Comparison of ENCODE assay signal across 38 cellular contexts in the genomic region with DNA sequence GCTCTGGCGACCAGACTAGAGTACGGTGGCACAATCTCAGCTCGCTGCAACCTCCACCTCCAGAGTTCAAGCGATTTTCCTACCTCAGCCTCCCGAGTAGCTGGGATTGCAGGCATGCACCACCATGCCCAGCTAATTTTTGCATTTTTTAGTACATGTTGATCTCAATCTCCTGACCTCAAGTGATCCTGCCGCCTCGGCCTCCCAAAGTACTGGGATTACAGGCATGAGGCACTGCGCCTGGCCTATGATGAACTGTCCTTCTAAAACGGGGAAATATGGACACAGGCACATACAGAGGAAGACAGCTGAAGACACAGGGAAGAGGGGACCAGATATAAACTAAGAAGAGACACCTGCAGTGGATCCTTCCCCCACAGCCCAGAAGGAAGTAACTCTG. TPM values are rescaled to one million over a fixed set of nuclear protein-coding genes. Genes with fewer than 3 reads are reported as not detected.
"Had no signal": no experiment of that assay in that cellular context is flagged by ENCODE, and none has a peak within 500 bp of the region (broad histone marks: within the 10 kb centered on the region; RNA-seq: fewer than 3 reads in every experiment).

No MANE protein-coding gene starts in this region.

- DNase-seq: activated B cell treated with CpG ODN at 0.5 μM for 24 hours; activated CD4-positive, alpha-beta memory T cell treated with anti-CD3 and anti-CD28 coated beads for 36 hours; activated CD4-positive, alpha-beta T cell treated with anti-CD3 and anti-CD28 coated beads for 4 hours; activated CD4-positive, alpha-beta T cell treated with anti-CD3 and anti-CD28 coated beads, Interleukin-2, amount 10 ng/mL, durations not matched to agents 24 days and 14 days; activated CD4-positive, alpha-beta T cell treated with anti-CD3 and anti-CD28 coated beads, Interleukin-2, amount 50 U/mL, for 1 hour; activated CD4-positive, alpha-beta T cell treated with anti-CD3 and anti-CD28 coated beads, Interleukin-2, amount 50 U/mL, for 4 hours; activated CD4-positive, CD25-positive, alpha-beta regulatory T cell treated with anti-CD3 and anti-CD28 coated beads, Interleukin-2, amount 50 U/mL, for 72 hours; activated CD8-positive, alpha-beta memory T cell treated with anti-CD3 and anti-CD28 coated beads, Interleukin-2, amount 50 U/mL, for 4 hours; activated CD8-positive, alpha-beta T cell treated with anti-CD3 and anti-CD28 coated beads for 36 hours; activated effector memory CD4-positive, alpha-beta T cell treated with Interleukin-2 at 50 U/mL for 16 hours; activated gamma-delta T cell; activated naive CD4-positive, alpha-beta T cell treated with anti-CD3 and anti-CD28 coated beads, Interleukin-2, amount 10 ng/mL, durations not matched to agents 7 days and 5 days; activated naive CD4-positive, alpha-beta T cell treated with Interleukin-2 at 50 U/mL for 16 hours; activated naive CD8-positive, alpha-beta T cell treated with anti-CD3 and anti-CD28 coated beads, Interleukin-2, amount 10 ng/mL, durations not matched to agents 7 days and 5 days; activated naive CD8-positive, alpha-beta T cell treated with anti-CD3 and anti-CD28 coated beads, Interleukin-2, amount 50 U/mL, for 24 hours; activated T-cell treated with anti-CD3 and anti-CD28 coated beads for 4 hours; activated T-cell treated with anti-CD3 and anti-CD28 coated beads, Interleukin-2, amount 50 U/mL, for 1 hour; activated T-cell treated with anti-CD3 and anti-CD28 coated beads, Interleukin-2, amount 50 U/mL, for 4 hours; activated T-cell treated with anti-CD3 and anti-CD28 coated beads, Interleukin-2, amount 50 U/mL, for 72 hours; amygdala; anterior cingulate cortex; caudate nucleus; SW 1271; T-helper 1 cell; T-helper 2 cell; T-helper 9 cell had no signal

- H3K9me3 Mint-ChIP-seq: activated B cell treated with CpG ODN at 0.5 μM for 24 hours; activated CD4-positive, alpha-beta memory T cell treated with anti-CD3 and anti-CD28 coated beads for 36 hours; activated naive CD4-positive, alpha-beta T cell treated with anti-CD3 and anti-CD28 coated beads, Interleukin-2, amount 10 ng/mL, durations not matched to agents 7 days and 5 days; activated naive CD4-positive, alpha-beta T cell treated with anti-CD3 and anti-CD28 coated beads, Interleukin-2, amount 50 U/mL, for 24 hours; activated naive CD8-positive, alpha-beta T cell treated with anti-CD3 and anti-CD28 coated beads, Interleukin-2, amount 10 ng/mL, durations not matched to agents 7 days and 5 days; activated naive CD8-positive, alpha-beta T cell treated with anti-CD3 and anti-CD28 coated beads, Interleukin-2, amount 50 U/mL, for 24 hours; activated T-cell treated with anti-CD3 and anti-CD28 coated beads, Interleukin-2, amount 50 U/mL, for 4 hours; activated T-cell treated with anti-CD3 and anti-CD28 coated beads, Interleukin-2, amount 50 U/mL, for 72 hours; activated T-helper 2 cell treated with anti-CD3 and anti-CD28 coated beads, Interferon-gamma antibody, Interleukin-2, Interleukin-4, amounts not matched to agents 10 μg/mL and 5 μg/mL and 100 μg/mL, durations not matched to agents 14 hours and 24 hours and 36 hours; central memory CD8-positive, alpha-beta T cell; T-helper 1 cell treated with Interleukin-12 subunit alpha and Interleukin-12 subunit beta and Interleukin-4 antibody, amounts not matched to agents 30 μg/mL and 1 μg/mL, for 36 hours; T-helper 2 cell treated with Interferon-gamma antibody and Interleukin-4, amounts not matched to agents 5 μg/mL and 100 μg/mL, for 36 hours had no signal

- H3K27ac Mint-ChIP-seq: activated B cell treated with CpG ODN at 0.5 μM for 24 hours; activated CD4-positive, alpha-beta memory T cell treated with anti-CD3 and anti-CD28 coated beads for 36 hours; activated CD4-positive, alpha-beta T cell treated with anti-CD3 and anti-CD28 coated beads, Interleukin-2, amount 10 ng/mL, durations not matched to agents 24 days and 14 days; activated CD8-positive, alpha-beta T cell treated with anti-CD3 and anti-CD28 coated beads for 36 hours; activated naive CD4-positive, alpha-beta T cell treated with anti-CD3 and anti-CD28 coated beads, Interleukin-2, amount 10 ng/mL, durations not matched to agents 7 days and 5 days; activated naive CD8-positive, alpha-beta T cell; activated naive CD8-positive, alpha-beta T cell treated with anti-CD3 and anti-CD28 coated beads, Interleukin-2, amount 10 ng/mL, durations not matched to agents 7 days and 5 days; activated naive CD8-positive, alpha-beta T cell treated with anti-CD3 and anti-CD28 coated beads, Interleukin-2, amount 50 U/mL, for 24 hours; activated T-cell treated with anti-CD3 and anti-CD28 coated beads, Interleukin-2, amount 50 U/mL, for 72 hours; activated T-helper 2 cell treated with anti-CD3 and anti-CD28 coated beads, Interferon-gamma antibody, Interleukin-2, Interleukin-4, amounts not matched to agents 10 μg/mL and 5 μg/mL and 100 μg/mL, durations not matched to agents 14 hours and 24 hours and 36 hours; brain; T-helper 1 cell treated with Interleukin-12 subunit alpha and Interleukin-12 subunit beta and Interleukin-4 antibody, amounts not matched to agents 30 μg/mL and 1 μg/mL, for 36 hours; T-helper 2 cell treated with Interferon-gamma antibody and Interleukin-4, amounts not matched to agents 5 μg/mL and 100 μg/mL, for 36 hours had no signal

- H3K4me3 Mint-ChIP-seq: activated B cell treated with CpG ODN at 0.5 μM for 24 hours; activated CD4-positive, alpha-beta memory T cell treated with anti-CD3 and anti-CD28 coated beads for 36 hours; activated CD4-positive, alpha-beta T cell treated with anti-CD3 and anti-CD28 coated beads, Interleukin-2, amount 10 ng/mL, durations not matched to agents 24 days and 14 days; activated CD8-positive, alpha-beta T cell treated with anti-CD3 and anti-CD28 coated beads for 36 hours; activated naive CD4-positive, alpha-beta T cell treated with anti-CD3 and anti-CD28 coated beads, Interleukin-2, amount 10 ng/mL, durations not matched to agents 7 days and 5 days; activated naive CD4-positive, alpha-beta T cell treated with anti-CD3 and anti-CD28 coated beads, Interleukin-2, amount 50 U/mL, for 24 hours; activated naive CD8-positive, alpha-beta T cell; activated naive CD8-positive, alpha-beta T cell treated with anti-CD3 and anti-CD28 coated beads, Interleukin-2, amount 10 ng/mL, durations not matched to agents 7 days and 5 days; activated naive CD8-positive, alpha-beta T cell treated with anti-CD3 and anti-CD28 coated beads, Interleukin-2, amount 50 U/mL, for 24 hours; activated T-cell treated with anti-CD3 and anti-CD28 coated beads, Interleukin-2, amount 50 U/mL, for 4 hours; activated T-cell treated with anti-CD3 and anti-CD28 coated beads, Interleukin-2, amount 50 U/mL, for 72 hours; brain; central memory CD8-positive, alpha-beta T cell; T-helper 1 cell treated with Interleukin-12 subunit alpha and Interleukin-12 subunit beta and Interleukin-4 antibody, amounts not matched to agents 30 μg/mL and 1 μg/mL, for 36 hours; T-helper 2 cell treated with Interferon-gamma antibody and Interleukin-4, amounts not matched to agents 5 μg/mL and 100 μg/mL, for 36 hours had no signal

- H3K36me3 ChIP-seq: ascending aorta, cardiac muscle cell had no signal

- H3K27ac ChIP-seq: ascending aorta, cardiac muscle cell, VCaP had no signal

- H3K9me3 ChIP-seq: ascending aorta had no signal

- H3K4me1 Mint-ChIP-seq: brain had no signal

- H3K4me3 ChIP-seq: ascending aorta, cardiac muscle cell had no signal

- H3K27me3 Mint-ChIP-seq: activated naive CD4-positive, alpha-beta T cell treated with anti-CD3 and anti-CD28 coated beads, Interleukin-2, amount 50 U/mL, for 24 hours; activated naive CD8-positive, alpha-beta T cell had no signal

- H3K36me3 Mint-ChIP-seq: activated naive CD4-positive, alpha-beta T cell treated with anti-CD3 and anti-CD28 coated beads, Interleukin-2, amount 10 ng/mL, durations not matched to agents 7 days and 5 days; activated naive CD4-positive, alpha-beta T cell treated with anti-CD3 and anti-CD28 coated beads, Interleukin-2, amount 50 U/mL, for 24 hours; activated naive CD8-positive, alpha-beta T cell; activated naive CD8-positive, alpha-beta T cell treated with anti-CD3 and anti-CD28 coated beads, Interleukin-2, amount 10 ng/mL, durations not matched to agents 7 days and 5 days; brain had no signal

- H3K4me1 ChIP-seq: ascending aorta had no signal

- H3K27me3 ChIP-seq: ascending aorta, cardiac muscle cell had no signal

RNA-seq across cellular contexts. Expression of a gene that starts 12.7 kb away (rescaled TPM):
- total RNA-seq: activated CD4-positive, alpha-beta memory T cell treated with anti-CD3 and anti-CD28 coated beads for 36 hours; activated CD4-positive, alpha-beta T cell treated with anti-CD3 and anti-CD28 coated beads, Interleukin-2, amount 10 ng/mL, durations not matched to agents 24 days and 14 days; activated CD8-positive, alpha-beta memory T cell treated with anti-CD3 and anti-CD28 coated beads for 36 hours; activated CD8-positive, alpha-beta T cell treated with anti-CD3 and anti-CD28 coated beads for 36 hours; activated naive CD8-positive, alpha-beta T cell treated with anti-CD3 and anti-CD28 coated beads, Interleukin-2, amount 10 ng/mL, durations not matched to agents 7 days and 5 days; activated T-cell treated with anti-CD3 and anti-CD28 coated beads, Interleukin-2, amount 50 U/mL, for 4 hours; activated T-cell treated with anti-CD3 and anti-CD28 coated beads, Interleukin-2, amount 50 U/mL, for 72 hours; activated T-helper 2 cell treated with anti-CD3 and anti-CD28 coated beads, Interferon-gamma antibody, Interleukin-2, Interleukin-4, amounts not matched to agents 10 μg/mL and 5 μg/mL and 100 μg/mL, durations not matched to agents 14 hours and 24 hours and 36 hours; ascending aorta; bronchial epithelial cell had no signal

RNA-seq across cellular contexts. Expression of a gene that starts 28.4 kb away (rescaled TPM):
- total RNA-seq: activated CD4-positive, alpha-beta memory T cell treated with anti-CD3 and anti-CD28 coated beads for 36 hours; activated CD4-positive, alpha-beta T cell treated with anti-CD3 and anti-CD28 coated beads, Interleukin-2, amount 10 ng/mL, durations not matched to agents 24 days and 14 days; activated CD8-positive, alpha-beta memory T cell treated with anti-CD3 and anti-CD28 coated beads for 36 hours; activated CD8-positive, alpha-beta T cell treated with anti-CD3 and anti-CD28 coated beads for 36 hours; activated T-cell treated with anti-CD3 and anti-CD28 coated beads, Interleukin-2, amount 50 U/mL, for 4 hours; activated T-cell treated with anti-CD3 and anti-CD28 coated beads, Interleukin-2, amount 50 U/mL, for 72 hours; activated T-helper 2 cell treated with anti-CD3 and anti-CD28 coated beads, Interferon-gamma antibody, Interleukin-2, Interleukin-4, amounts not matched to agents 10 μg/mL and 5 μg/mL and 100 μg/mL, durations not matched to agents 14 hours and 24 hours and 36 hours; bronchial epithelial cell; cardiac muscle cell had no signal
- polyA plus RNA-seq: cardiac muscle cell had no signal

RNA-seq across cellular contexts. Expression of a gene that starts 43.9 kb away (rescaled TPM):
- total RNA-seq: activated CD4-positive, alpha-beta memory T cell treated with anti-CD3 and anti-CD28 coated beads for 36 hours; activated CD4-positive, alpha-beta T cell treated with anti-CD3 and anti-CD28 coated beads, Interleukin-2, amount 10 ng/mL, durations not matched to agents 24 days and 14 days; activated CD8-positive, alpha-beta memory T cell treated with anti-CD3 and anti-CD28 coated beads for 36 hours; activated CD8-positive, alpha-beta T cell treated with anti-CD3 and anti-CD28 coated beads for 36 hours; activated naive CD8-positive, alpha-beta T cell treated with anti-CD3 and anti-CD28 coated beads, Interleukin-2, amount 10 ng/mL, durations not matched to agents 7 days and 5 days; activated T-cell treated with anti-CD3 and anti-CD28 coated beads, Interleukin-2, amount 50 U/mL, for 4 hours; activated T-cell treated with anti-CD3 and anti-CD28 coated beads, Interleukin-2, amount 50 U/mL, for 72 hours; activated T-helper 2 cell treated with anti-CD3 and anti-CD28 coated beads, Interferon-gamma antibody, Interleukin-2, Interleukin-4, amounts not matched to agents 10 μg/mL and 5 μg/mL and 100 μg/mL, durations not matched to agents 14 hours and 24 hours and 36 hours; bronchial epithelial cell; cardiac muscle cell had no signal
- polyA plus RNA-seq: cardiac muscle cell had no signal
